1 cellular context compared by ENCODE assay signal in the genomic region with DNA sequence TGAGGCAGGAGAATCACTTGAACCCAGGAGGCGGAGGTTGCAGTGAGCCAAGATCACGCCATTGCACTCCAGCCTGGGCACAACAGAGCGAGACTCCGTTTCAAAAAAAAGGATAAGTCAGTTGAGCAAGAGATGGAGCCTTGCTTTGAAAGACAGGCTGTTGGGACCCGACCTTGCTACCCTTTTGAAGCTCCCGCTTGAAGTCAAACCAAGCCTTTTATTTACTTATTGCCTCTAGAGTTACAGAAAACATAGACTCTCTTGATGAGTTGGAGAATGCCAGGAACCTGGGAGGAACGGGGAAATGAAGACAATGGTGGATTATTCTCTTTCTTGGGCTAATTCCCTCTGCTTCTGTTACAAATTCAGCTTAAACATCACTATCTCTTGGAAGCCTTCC.
TF ChIP-seq lines count a peak whose summit lies in the region.

No MANE protein-coding gene starts in this region.

TF ChIP-seq in HepG2, 621 proteins besides CTCF, POLR2A, EP300 and RAD21 (continued from another document):
- TF ChIP-seq, protein P1, sequence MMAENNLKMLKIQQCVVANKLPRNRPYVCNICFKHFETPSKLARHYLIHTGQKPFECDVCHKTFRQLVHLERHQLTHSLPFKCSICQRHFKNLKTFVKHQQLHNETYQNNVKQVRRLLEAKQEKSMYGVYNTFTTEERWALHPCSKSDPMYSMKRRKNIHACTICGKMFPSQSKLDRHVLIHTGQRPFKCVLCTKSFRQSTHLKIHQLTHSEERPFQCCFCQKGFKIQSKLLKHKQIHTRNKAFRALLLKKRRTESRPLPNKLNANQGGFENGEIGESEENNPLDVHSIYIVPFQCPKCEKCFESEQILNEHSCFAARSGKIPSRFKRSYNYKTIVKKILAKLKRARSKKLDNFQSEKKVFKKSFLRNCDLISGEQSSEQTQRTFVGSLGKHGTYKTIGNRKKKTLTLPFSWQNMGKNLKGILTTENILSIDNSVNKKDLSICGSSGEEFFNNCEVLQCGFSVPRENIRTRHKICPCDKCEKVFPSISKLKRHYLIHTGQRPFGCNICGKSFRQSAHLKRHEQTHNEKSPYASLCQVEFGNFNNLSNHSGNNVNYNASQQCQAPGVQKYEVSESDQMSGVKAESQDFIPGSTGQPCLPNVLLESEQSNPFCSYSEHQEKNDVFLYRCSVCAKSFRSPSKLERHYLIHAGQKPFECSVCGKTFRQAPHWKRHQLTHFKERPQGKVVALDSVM (CRISPR knock-in tag; IDR thresholded peaks at IDR 0.05) = peak; percentile 79
- TF ChIP-seq FOXA3 (CRISPR knock-in tag; IDR thresholded peaks at IDR 0.05) = 0 out of 2 replicates have a peak, but pooled peaks have one; percentile 38
- TF ChIP-seq NONO (IDR thresholded peaks at IDR 0.05) = no peak
- no peak for TF ChIP-seq NONO (CRISPR knock-in tag; conservative IDR thresholded peaks at IDR 0.05)
- peak; percentile 43; the same call in 1 of the 2 replicates for TF ChIP-seq RARA (CRISPR knock-in tag; IDR thresholded peaks at IDR 0.05)
- TF ChIP-seq ZSCAN9 (CRISPR knock-in tag; IDR thresholded peaks at IDR 0.05; ENCODE audit: borderline replicate concordance) = no peak
- TF ChIP-seq GATAD2A (CRISPR knock-in tag; IDR thresholded peaks at IDR 0.05) = peak; percentile 21; the same call in 1 of the 2 replicates
